Comparison of ENCODE assay signal across 8 cellular contexts in the genomic region with DNA sequence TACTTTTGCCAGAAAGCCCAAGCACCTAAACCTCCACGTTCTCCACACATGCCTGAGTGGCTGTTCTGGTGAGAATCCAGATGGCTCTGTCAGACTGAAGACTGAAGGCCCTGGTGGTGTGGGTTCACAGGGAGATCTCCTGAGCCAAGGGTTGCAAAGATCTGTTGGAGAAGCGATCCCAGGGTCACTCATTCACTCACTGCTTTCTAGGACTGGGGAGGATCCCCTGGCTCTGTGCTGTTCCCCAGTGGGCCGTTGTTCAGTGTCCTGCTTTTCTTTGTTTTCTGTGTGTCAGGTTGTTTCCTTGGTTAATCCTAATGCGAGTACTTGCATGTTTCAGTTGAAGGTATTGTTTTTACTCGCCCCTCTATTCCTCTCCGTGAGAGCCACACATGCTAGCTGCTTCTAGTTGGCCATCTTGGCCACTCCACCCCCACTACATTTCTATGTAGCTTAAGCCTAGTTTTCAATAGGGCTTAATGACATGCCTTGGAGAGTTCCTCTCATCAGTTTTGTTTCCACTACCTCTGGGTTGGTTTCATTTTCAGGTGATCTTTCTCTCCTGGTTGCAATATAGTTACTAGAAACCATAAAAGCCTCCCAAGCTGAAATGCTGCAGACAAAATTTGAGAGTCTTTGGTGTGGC.
DNase-seq lines count a peak whose midpoint lies in the region; ATAC-seq, FAIRE-seq and TF ChIP-seq lines count a peak whose summit lies in the region.

No MANE protein-coding gene starts in this region.

- H3K4me1 ChIP-seq in MM.1S (ENCODE audit: low read length), result peaks cover 52% of the 10 kb centered on the region

- no peaks in the 10 kb centered on the region for H3K27me3 Mint-ChIP-seq in nephron (ENCODE audit: low read depth)

- H3K4me2 ChIP-seq in MM.1S (ENCODE audit: low read depth, low read length), result peak overlapping the region; percentile 76

- H3K4me3 Mint-ChIP-seq in nephron, result no peak overlapping the region

- no peaks in the 10 kb centered on the region for H3K9me2 ChIP-seq in MM.1S (replicated peaks; ENCODE audit: insufficient read depth, low read length)

- H3K4me3 ChIP-seq in MM.1S (ENCODE audit: low read length), result peak overlapping the region; percentile 23; the same call in 1 of the 2 replicates
- no peak overlapping the region for H3K4me3 ChIP-seq in H7 (ENCODE audit: insufficient read depth, low read depth, low read length)

- H3K27ac ChIP-seq in MM.1S (ENCODE audit: low read length), result peak overlapping the region; percentile 92

- H4K20me1 ChIP-seq in MM.1S (ENCODE audit: insufficient read depth, low read length), result no peaks in the 10 kb centered on the region

- FAIRE-seq in D721Med (lab: Jason Lieb, UNC), result no peak

- H3K9me3 Mint-ChIP-seq in nephron, result peaks cover 6% of the 10 kb centered on the region

- H3K9me3 ChIP-seq in MM.1S (replicated peaks; ENCODE audit: insufficient read depth, low read length), result no peaks in the 10 kb centered on the region

- no peaks in the 10 kb centered on the region for H3K36me3 Mint-ChIP-seq in nephron (ENCODE audit: low read depth)

- peak overlapping the region in 2 of 3 experiments; percentile 21 to 45 for H3K27ac Mint-ChIP-seq in nephron

- peaks cover 22% of the 10 kb centered on the region for H3F3A ChIP-seq in MM.1S (ENCODE audit: insufficient read depth, low read length)

- TF ChIP-seq CTCF in MM.1S (IDR thresholded peaks at IDR 0.05; ENCODE audit: low read length), result no peak
- no peak for TF ChIP-seq CTCF in nephron (IDR thresholded peaks at IDR 0.05; ENCODE audit: unreplicated experiment in 3 of 3)
- TF ChIP-seq CTCF in D721Med (IDR thresholded peaks at IDR 0.05; ENCODE audit: insufficient read depth, missing control alignments), result no peak

- H3K9ac ChIP-seq in MM.1S (ENCODE audit: low read length), result peak overlapping the region; percentile 71

- H3K4me1 Mint-ChIP-seq in nephron, result peaks cover 26% of the 10 kb centered on the region

- peak overlapping the region; percentile 43 for H2AFZ ChIP-seq in MM.1S (ENCODE audit: low read length)

- H3K79me2 ChIP-seq in MM.1S (ENCODE audit: low read length), result 0 out of 2 replicates have a peak, but pooled peaks cover 3% of the 10 kb centered on the region

- DNase-seq in MM.1S, result peak; percentile 94
- no peak for DNase-seq in NCI-H524 (lab: John Stamatoyannopoulos, UW)
- DNase-seq in effector CD8-positive, alpha-beta T cell (lab: John Stamatoyannopoulos, UW), result no peak
- DNase-seq in H7, result no peak
- DNase-seq in D721Med (ENCODE audit: insufficient read length, low spot score), result no peak

- no peaks in the 10 kb centered on the region for H3K27me3 ChIP-seq in MM.1S (replicated peaks; ENCODE audit: insufficient read depth, low read length)
- no peaks in the 10 kb centered on the region for H3K27me3 ChIP-seq in H7 (ENCODE audit: control insufficient read depth, insufficient read depth, low read length)

- H3K36me3 ChIP-seq in MM.1S (replicated peaks; ENCODE audit: insufficient read depth, low read length) (no peaks in the 10 kb centered on the region), H7 (replicated peaks; ENCODE audit: control insufficient read depth, insufficient read depth, low read length) (no peaks in the 10 kb centered on the region)

- peak; percentile 98 for ATAC-seq in GM18870 (IDR thresholded peaks at IDR 0.05; ENCODE audit: unreplicated experiment)
- ATAC-seq in GM21786 (IDR thresholded peaks at IDR 0.05; ENCODE audit: unreplicated experiment), result peak; percentile 97
